In the genomic region with DNA sequence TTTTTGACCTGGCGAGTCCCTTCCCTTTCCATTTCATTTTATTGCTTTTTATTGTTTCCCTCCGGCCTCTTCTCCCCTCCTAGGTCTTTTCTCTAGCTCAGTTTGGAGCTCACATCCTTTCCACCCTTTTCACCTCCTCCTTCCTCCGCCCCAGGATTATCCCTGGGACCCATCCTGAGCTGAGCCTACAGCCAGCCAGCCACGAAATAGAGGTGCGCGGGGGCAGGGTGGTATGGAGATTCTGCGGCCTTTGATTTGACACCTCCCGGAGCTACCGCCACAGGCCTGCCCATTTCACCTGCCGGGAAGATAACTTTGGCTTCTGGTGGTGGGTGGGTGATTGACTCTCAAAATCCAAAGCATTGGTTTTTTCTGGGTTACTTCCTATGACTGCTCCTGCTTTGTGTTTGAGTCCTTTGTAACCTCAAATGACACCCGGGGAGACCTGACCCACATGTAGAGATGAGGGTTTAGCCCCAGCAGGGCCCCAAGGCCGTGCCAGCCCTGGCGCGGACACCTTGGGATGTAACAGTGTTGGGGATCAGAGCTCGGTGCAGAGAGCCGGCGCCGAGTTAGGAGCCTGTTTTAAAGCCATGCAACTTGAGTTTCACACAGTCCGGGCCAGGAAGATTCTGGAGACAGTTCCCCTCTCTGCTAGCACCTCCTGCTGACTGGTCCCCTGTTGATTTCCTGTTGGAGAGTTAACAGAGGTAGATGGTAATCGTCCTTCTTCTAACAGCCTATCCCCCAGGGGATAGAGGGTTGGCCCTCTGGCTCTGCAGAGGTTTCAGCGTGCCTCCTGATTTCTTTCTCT, we compare ENCODE assay signal across 2 cellular contexts.
TF ChIP-seq lines count a peak whose summit lies in the region.

No MANE protein-coding gene starts in this region.

TF ChIP-seq in HEK293, 187 proteins besides CTCF, POLR2A, EP300 and RAD21 (continued from another document and continues in another):
- TF ChIP-seq BCL11B (tag by site-specific recombination; IDR thresholded peaks at IDR 0.05; ENCODE audit: low read depth), result 0 out of 2 replicates have a peak, but pooled peaks have one; percentile 11
- peak; percentile 59 for TF ChIP-seq ZNF600 (tag by site-specific recombination; IDR thresholded peaks at IDR 0.05)
- TF ChIP-seq ZNF324 (tag by site-specific recombination; IDR thresholded peaks at IDR 0.05), result no peak
- peak; percentile 23; the same call in 1 of the 2 replicates for TF ChIP-seq ZNF654 (tag by site-specific recombination; IDR thresholded peaks at IDR 0.05; ENCODE audit: low read depth)
- TF ChIP-seq SP7 (tag by site-specific recombination; IDR thresholded peaks at IDR 0.05), result peak; percentile 47; the same call in 1 of the 2 replicates
- TF ChIP-seq ZBTB17 (tag by site-specific recombination; IDR thresholded peaks at IDR 0.05), result peak; percentile 85
- TF ChIP-seq ZNF292 (tag by site-specific recombination; IDR thresholded peaks at IDR 0.05; ENCODE audit: borderline replicate concordance, low read depth), result no peak
- TF ChIP-seq REPIN1 (tag by site-specific recombination; IDR thresholded peaks at IDR 0.05; ENCODE audit: low read depth), result 0 out of 2 replicates have a peak, but pooled peaks have one; percentile 36
- peak; percentile 16; the same call in 1 of the 2 replicates for TF ChIP-seq GFI1B (tag by site-specific recombination; IDR thresholded peaks at IDR 0.05)
- no peak for TF ChIP-seq ZNF302 (tag by site-specific recombination; IDR thresholded peaks at IDR 0.05; ENCODE audit: low read depth)
- 0 out of 2 replicates have a peak, but pooled peaks have one; percentile 14 for TF ChIP-seq ZSCAN30 (tag by site-specific recombination; IDR thresholded peaks at IDR 0.05)
- TF ChIP-seq OSR2 (tag by site-specific recombination; IDR thresholded peaks at IDR 0.05), result peak; percentile 41; the same call in 1 of the 2 replicates
- peak; percentile 58 for TF ChIP-seq ZNF366 (tag by site-specific recombination; conservative IDR thresholded peaks at IDR 0.05)
- TF ChIP-seq, protein P1, sequence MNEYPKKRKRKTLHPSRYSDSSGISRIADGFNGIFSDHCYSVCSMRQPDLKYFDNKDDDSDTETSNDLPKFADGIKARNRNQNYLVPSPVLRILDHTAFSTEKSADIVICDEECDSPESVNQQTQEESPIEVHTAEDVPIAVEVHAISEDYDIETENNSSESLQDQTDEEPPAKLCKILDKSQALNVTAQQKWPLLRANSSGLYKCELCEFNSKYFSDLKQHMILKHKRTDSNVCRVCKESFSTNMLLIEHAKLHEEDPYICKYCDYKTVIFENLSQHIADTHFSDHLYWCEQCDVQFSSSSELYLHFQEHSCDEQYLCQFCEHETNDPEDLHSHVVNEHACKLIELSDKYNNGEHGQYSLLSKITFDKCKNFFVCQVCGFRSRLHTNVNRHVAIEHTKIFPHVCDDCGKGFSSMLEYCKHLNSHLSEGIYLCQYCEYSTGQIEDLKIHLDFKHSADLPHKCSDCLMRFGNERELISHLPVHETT (tag by site-specific recombination; IDR thresholded peaks at IDR 0.05), result peak; percentile 57
- peak; percentile 94 for TF ChIP-seq PRDM1 (tag by site-specific recombination; IDR thresholded peaks at IDR 0.05)
- no peak for TF ChIP-seq ZNF621 (tag by site-specific recombination; IDR thresholded peaks at IDR 0.05)
- 0 out of 2 replicates have a peak, but pooled peaks have one; percentile 58 for TF ChIP-seq ZNF501 (tag by site-specific recombination; IDR thresholded peaks at IDR 0.05)
- TF ChIP-seq, protein P2, sequence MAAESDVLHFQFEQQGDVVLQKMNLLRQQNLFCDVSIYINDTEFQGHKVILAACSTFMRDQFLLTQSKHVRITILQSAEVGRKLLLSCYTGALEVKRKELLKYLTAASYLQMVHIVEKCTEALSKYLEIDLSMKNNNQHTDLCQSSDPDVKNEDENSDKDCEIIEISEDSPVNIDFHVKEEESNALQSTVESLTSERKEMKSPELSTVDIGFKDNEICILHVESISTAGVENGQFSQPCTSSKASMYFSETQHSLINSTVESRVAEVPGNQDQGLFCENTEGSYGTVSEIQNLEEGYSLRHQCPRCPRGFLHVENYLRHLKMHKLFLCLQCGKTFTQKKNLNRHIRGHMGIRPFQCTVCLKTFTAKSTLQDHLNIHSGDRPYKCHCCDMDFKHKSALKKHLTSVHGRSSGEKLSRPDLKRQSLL (tag by site-specific recombination; IDR thresholded peaks at IDR 0.05), result 0 out of 2 replicates have a peak, but pooled peaks have one; percentile 28
- peak; percentile 1; the same call in 1 of the 2 replicates for TF ChIP-seq SP3 (tag by site-specific recombination; IDR thresholded peaks at IDR 0.05)
- no peak for TF ChIP-seq ZNF555 (tag by site-specific recombination; conservative IDR thresholded peaks at IDR 0.05)
- TF ChIP-seq ZXDB (tag by site-specific recombination; IDR thresholded peaks at IDR 0.05), result no peak; the same call in 1 of the 2 replicates
- TF ChIP-seq, protein P3, sequence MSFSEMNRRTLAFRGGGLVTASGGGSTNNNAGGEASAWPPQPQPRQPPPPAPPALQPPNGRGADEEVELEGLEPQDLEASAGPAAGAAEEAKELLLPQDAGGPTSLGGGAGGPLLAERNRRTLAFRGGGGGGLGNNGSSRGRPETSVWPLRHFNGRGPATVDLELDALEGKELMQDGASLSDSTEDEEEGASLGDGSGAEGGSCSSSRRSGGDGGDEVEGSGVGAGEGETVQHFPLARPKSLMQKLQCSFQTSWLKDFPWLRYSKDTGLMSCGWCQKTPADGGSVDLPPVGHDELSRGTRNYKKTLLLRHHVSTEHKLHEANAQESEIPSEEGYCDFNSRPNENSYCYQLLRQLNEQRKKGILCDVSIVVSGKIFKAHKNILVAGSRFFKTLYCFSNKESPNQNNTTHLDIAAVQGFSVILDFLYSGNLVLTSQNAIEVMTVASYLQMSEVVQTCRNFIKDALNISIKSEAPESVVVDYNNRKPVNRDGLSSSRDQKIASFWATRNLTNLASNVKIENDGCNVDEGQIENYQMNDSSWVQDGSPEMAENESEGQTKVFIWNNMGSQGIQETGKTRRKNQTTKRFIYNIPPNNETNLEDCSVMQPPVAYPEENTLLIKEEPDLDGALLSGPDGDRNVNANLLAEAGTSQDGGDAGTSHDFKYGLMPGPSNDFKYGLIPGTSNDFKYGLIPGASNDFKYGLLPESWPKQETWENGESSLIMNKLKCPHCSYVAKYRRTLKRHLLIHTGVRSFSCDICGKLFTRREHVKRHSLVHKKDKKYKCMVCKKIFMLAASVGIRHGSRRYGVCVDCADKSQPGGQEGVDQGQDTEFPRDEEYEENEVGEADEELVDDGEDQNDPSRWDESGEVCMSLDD (tag by site-specific recombination; IDR thresholded peaks at IDR 0.05), result no peak
- peak; percentile 89 for TF ChIP-seq ZNF335 (tag by site-specific recombination; conservative IDR thresholded peaks at IDR 0.05)
- no peak for TF ChIP-seq ZNF121 (tag by site-specific recombination; IDR thresholded peaks at IDR 0.05)
- no peak for TF ChIP-seq MEIS1 (CRISPR knock-in tag; IDR thresholded peaks at IDR 0.05; ENCODE audit: borderline replicate concordance)
- TF ChIP-seq, protein P4, sequence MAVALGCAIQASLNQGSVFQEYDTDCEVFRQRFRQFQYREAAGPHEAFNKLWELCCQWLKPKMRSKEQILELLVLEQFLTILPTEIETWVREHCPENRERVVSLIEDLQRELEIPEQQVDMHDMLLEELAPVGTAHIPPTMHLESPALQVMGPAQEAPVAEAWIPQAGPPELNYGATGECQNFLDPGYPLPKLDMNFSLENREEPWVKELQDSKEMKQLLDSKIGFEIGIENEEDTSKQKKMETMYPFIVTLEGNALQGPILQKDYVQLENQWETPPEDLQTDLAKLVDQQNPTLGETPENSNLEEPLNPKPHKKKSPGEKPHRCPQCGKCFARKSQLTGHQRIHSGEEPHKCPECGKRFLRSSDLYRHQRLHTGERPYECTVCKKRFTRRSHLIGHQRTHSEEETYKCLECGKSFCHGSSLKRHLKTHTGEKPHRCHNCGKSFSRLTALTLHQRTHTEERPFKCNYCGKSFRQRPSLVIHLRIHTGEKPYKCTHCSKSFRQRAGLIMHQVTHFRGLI (tag by site-specific recombination; IDR thresholded peaks at IDR 0.05), result 0 out of 2 replicates have a peak, but pooled peaks have one; percentile 45

TF ChIP-seq in GM12878, 131 proteins besides CTCF, POLR2A, EP300 and RAD21 (continued from another document and continues in another):
- TF ChIP-seq RELA (IDR thresholded peaks at IDR 0.05; ENCODE audit: borderline replicate concordance, partially characterized antibody), result no peak
- TF ChIP-seq CHD2 (IDR thresholded peaks at IDR 0.05; ENCODE audit: borderline replicate concordance, low read depth, low read length), result no peak
- no peak for TF ChIP-seq NR2C2 (IDR thresholded peaks at IDR 0.05; ENCODE audit: borderline replicate concordance, control insufficient read depth, insufficient read length, low read depth)
- no peak for TF ChIP-seq FOS (IDR thresholded peaks at IDR 0.05; ENCODE audit: borderline replicate concordance, extremely low read depth, insufficient read length)
- peak; percentile 73; the same call in 1 of the 2 replicates for TF ChIP-seq MXI1 (IDR thresholded peaks at IDR 0.05; ENCODE audit: low read depth, low read length)
- TF ChIP-seq TCF3 (IDR thresholded peaks at IDR 0.05; ENCODE audit: borderline replicate concordance, insufficient read depth, low read depth, low read length), result no peak
- TF ChIP-seq SPI1 (IDR thresholded peaks at IDR 0.05; ENCODE audit: borderline replicate concordance, insufficient read depth, low read depth, low read length), result no peak
- TF ChIP-seq BACH1 (IDR thresholded peaks at IDR 0.05; ENCODE audit: borderline replicate concordance), result no peak
- TF ChIP-seq, protein P5, sequence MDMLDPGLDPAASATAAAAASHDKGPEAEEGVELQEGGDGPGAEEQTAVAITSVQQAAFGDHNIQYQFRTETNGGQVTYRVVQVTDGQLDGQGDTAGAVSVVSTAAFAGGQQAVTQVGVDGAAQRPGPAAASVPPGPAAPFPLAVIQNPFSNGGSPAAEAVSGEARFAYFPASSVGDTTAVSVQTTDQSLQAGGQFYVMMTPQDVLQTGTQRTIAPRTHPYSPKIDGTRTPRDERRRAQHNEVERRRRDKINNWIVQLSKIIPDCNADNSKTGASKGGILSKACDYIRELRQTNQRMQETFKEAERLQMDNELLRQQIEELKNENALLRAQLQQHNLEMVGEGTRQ (IDR thresholded peaks at IDR 0.05; ENCODE audit: borderline replicate concordance, low read depth, low read length), result no peak
- TF ChIP-seq MEF2A (IDR thresholded peaks at IDR 0.05; ENCODE audit: insufficient read depth, low read depth, low read length), result no peak
- TF ChIP-seq, protein P6, sequence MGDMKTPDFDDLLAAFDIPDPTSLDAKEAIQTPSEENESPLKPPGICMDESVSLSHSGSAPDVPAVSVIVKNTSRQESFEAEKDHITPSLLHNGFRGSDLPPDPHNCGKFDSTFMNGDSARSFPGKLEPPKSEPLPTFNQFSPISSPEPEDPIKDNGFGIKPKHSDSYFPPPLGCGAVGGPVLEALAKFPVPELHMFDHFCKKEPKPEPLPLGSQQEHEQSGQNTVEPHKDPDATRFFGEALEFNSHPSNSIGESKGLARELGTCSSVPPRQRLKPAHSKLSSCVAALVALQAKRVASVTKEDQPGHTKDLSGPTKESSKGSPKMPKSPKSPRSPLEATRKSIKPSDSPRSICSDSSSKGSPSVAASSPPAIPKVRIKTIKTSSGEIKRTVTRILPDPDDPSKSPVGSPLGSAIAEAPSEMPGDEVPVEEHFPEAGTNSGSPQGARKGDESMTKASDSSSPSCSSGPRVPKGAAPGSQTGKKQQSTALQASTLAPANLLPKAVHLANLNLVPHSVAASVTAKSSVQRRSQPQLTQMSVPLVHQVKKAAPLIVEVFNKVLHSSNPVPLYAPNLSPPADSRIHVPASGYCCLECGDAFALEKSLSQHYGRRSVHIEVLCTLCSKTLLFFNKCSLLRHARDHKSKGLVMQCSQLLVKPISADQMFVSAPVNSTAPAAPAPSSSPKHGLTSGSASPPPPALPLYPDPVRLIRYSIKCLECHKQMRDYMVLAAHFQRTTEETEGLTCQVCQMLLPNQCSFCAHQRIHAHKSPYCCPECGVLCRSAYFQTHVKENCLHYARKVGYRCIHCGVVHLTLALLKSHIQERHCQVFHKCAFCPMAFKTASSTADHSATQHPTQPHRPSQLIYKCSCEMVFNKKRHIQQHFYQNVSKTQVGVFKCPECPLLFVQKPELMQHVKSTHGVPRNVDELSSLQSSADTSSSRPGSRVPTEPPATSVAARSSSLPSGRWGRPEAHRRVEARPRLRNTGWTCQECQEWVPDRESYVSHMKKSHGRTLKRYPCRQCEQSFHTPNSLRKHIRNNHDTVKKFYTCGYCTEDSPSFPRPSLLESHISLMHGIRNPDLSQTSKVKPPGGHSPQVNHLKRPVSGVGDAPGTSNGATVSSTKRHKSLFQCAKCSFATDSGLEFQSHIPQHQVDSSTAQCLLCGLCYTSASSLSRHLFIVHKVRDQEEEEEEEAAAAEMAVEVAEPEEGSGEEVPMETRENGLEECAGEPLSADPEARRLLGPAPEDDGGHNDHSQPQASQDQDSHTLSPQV (IDR thresholded peaks at IDR 0.05), result no peak; the same call in 1 of the 2 replicates
- TF ChIP-seq, protein P7, sequence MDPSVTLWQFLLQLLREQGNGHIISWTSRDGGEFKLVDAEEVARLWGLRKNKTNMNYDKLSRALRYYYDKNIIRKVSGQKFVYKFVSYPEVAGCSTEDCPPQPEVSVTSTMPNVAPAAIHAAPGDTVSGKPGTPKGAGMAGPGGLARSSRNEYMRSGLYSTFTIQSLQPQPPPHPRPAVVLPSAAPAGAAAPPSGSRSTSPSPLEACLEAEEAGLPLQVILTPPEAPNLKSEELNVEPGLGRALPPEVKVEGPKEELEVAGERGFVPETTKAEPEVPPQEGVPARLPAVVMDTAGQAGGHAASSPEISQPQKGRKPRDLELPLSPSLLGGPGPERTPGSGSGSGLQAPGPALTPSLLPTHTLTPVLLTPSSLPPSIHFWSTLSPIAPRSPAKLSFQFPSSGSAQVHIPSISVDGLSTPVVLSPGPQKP (IDR thresholded peaks at IDR 0.05; ENCODE audit: low read depth, low read length), result 0 out of 2 replicates have a peak, but pooled peaks have one; percentile 17
- TF ChIP-seq, protein P8, sequence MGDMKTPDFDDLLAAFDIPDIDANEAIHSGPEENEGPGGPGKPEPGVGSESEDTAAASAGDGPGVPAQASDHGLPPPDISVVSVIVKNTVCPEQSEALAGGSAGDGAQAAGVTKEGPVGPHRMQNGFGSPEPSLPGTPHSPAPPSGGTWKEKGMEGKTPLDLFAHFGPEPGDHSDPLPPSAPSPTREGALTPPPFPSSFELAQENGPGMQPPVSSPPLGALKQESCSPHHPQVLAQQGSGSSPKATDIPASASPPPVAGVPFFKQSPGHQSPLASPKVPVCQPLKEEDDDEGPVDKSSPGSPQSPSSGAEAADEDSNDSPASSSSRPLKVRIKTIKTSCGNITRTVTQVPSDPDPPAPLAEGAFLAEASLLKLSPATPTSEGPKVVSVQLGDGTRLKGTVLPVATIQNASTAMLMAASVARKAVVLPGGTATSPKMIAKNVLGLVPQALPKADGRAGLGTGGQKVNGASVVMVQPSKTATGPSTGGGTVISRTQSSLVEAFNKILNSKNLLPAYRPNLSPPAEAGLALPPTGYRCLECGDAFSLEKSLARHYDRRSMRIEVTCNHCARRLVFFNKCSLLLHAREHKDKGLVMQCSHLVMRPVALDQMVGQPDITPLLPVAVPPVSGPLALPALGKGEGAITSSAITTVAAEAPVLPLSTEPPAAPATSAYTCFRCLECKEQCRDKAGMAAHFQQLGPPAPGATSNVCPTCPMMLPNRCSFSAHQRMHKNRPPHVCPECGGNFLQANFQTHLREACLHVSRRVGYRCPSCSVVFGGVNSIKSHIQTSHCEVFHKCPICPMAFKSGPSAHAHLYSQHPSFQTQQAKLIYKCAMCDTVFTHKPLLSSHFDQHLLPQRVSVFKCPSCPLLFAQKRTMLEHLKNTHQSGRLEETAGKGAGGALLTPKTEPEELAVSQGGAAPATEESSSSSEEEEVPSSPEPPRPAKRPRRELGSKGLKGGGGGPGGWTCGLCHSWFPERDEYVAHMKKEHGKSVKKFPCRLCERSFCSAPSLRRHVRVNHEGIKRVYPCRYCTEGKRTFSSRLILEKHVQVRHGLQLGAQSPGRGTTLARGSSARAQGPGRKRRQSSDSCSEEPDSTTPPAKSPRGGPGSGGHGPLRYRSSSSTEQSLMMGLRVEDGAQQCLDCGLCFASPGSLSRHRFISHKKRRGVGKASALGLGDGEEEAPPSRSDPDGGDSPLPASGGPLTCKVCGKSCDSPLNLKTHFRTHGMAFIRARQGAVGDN (IDR thresholded peaks at IDR 0.05), result peak; percentile 55
- TF ChIP-seq, protein P9, sequence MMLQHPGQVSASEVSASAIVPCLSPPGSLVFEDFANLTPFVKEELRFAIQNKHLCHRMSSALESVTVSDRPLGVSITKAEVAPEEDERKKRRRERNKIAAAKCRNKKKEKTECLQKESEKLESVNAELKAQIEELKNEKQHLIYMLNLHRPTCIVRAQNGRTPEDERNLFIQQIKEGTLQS (IDR thresholded peaks at IDR 0.05; ENCODE audit: borderline replicate concordance, extremely low read depth, low read depth, low read length), result no peak
